In the genomic region with DNA sequence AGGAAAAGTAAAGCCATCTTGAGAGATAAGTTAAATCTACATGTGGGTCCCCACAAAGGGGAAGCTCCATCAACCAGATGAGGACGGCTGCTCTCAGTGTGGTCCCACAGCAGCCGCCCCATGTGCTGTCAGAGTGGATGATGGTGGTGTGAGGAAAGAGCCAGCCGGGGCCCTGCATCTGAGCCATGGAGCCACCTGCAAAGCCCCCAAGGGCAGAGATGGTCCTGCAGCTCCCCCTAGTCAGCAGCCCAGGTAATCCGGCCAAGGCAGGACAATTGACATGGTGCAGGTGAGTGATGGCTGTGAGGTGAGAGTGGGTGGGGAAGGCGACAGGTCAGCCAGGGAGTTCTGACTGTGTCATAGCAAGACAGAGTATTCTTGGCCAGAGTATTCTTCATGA, we compare ENCODE assay signal across 1 cellular context.
TF ChIP-seq lines count a peak whose summit lies in the region.

No MANE protein-coding gene starts in this region.

TF ChIP-seq in GM12878, 131 proteins besides CTCF, POLR2A, EP300 and RAD21:
- TF ChIP-seq IKZF1 (conservative IDR thresholded peaks at IDR 0.05): no peak
- peak; percentile 49; the same call in 1 of the 2 replicates for TF ChIP-seq SMC3 (IDR thresholded peaks at IDR 0.05; ENCODE audit: borderline replicate concordance, low read length)
